In genomic region chr16:2603165-2604015, GRCh38 we compare ENCODE assay signal across 8 cellular contexts.
A peak's percentile ranks its signal among the peaks of the same experiment; 100 is the strongest.
DNase-seq lines count a peak whose midpoint lies in the region; TF ChIP-seq lines count a peak whose summit lies in the region.

No MANE protein-coding gene starts in this region.

- H3K9ac ChIP-seq in MM.1S (ENCODE audit: low read length), result peak overlapping the region; percentile 81
- H3K9ac ChIP-seq in neural progenitor cell, result peak overlapping the region; percentile 92

- peaks cover 25% of the 10 kb centered on the region for H3K79me2 ChIP-seq in DOHH2 (ENCODE audit: control insufficient read depth, low read length)
- peaks cover 23% of the 10 kb centered on the region for H3K79me2 ChIP-seq in MM.1S (ENCODE audit: low read length)
- H3K79me2 ChIP-seq in neural progenitor cell (ENCODE audit: low read depth), result peaks cover 35% of the 10 kb centered on the region

- H3K27me3 ChIP-seq in DOHH2 (ENCODE audit: control insufficient read depth, low read length), result no peaks in the 10 kb centered on the region
- H3K27me3 ChIP-seq in MM.1S (replicated peaks; ENCODE audit: insufficient read depth, low read length), result no peaks in the 10 kb centered on the region
- no peaks in the 10 kb centered on the region for H3K27me3 ChIP-seq in neural progenitor cell
- no peaks in the 10 kb centered on the region for H3K27me3 ChIP-seq in stomach

- peak overlapping the region; percentile 96 for H3K27ac Mint-ChIP-seq in neural progenitor cell

- H3K9me3 ChIP-seq in DOHH2 (ENCODE audit: control insufficient read depth, insufficient read depth, low read length) (no peaks in the 10 kb centered on the region), MM.1S (replicated peaks; ENCODE audit: insufficient read depth, low read length) (no peaks in the 10 kb centered on the region), neural progenitor cell (ENCODE audit: low read depth) (no peaks in the 10 kb centered on the region), stomach (no peaks in the 10 kb centered on the region)

- H3K4me2 ChIP-seq in DOHH2 (ENCODE audit: low read length) (peak overlapping the region; percentile 87), MM.1S (ENCODE audit: low read depth, low read length) (peak overlapping the region; percentile 68), neural progenitor cell (peak overlapping the region; percentile 85)

- H3K9me2 ChIP-seq in DOHH2 (replicated peaks; ENCODE audit: control insufficient read depth, low read length) (no peaks in the 10 kb centered on the region), MM.1S (replicated peaks; ENCODE audit: insufficient read depth, low read length) (no peaks in the 10 kb centered on the region)

- H3K4me3 Mint-ChIP-seq in neural progenitor cell, result peak overlapping the region; percentile 97

- no peak for TF ChIP-seq CTCF in DOHH2 (IDR thresholded peaks at IDR 0.05; ENCODE audit: low read depth, low read length, poor library complexity, severe bottlenecking)
- TF ChIP-seq CTCF in MM.1S (IDR thresholded peaks at IDR 0.05; ENCODE audit: low read length), result no peak
- TF ChIP-seq CTCF in neural progenitor cell (IDR thresholded peaks at IDR 0.05), result no peak
- TF ChIP-seq CTCF in stomach (IDR thresholded peaks at IDR 0.05), result peak in 1 of 7 experiments; percentile 21

- H3K27me3 Mint-ChIP-seq in neural progenitor cell (ENCODE audit: insufficient read depth, low read depth), result peaks cover 2% of the 10 kb centered on the region

- peaks cover 8% of the 10 kb centered on the region; the same call in 1 of the 2 replicates for H4K20me1 ChIP-seq in DOHH2 (ENCODE audit: control insufficient read depth, insufficient read depth, low read depth, low read length)
- no peaks in the 10 kb centered on the region for H4K20me1 ChIP-seq in MM.1S (ENCODE audit: insufficient read depth, low read length)
- H4K20me1 ChIP-seq in neural progenitor cell (ENCODE audit: low read depth), result no peaks in the 10 kb centered on the region

- peak in 2 of 4 donors; percentile 67 to 75 for TF ChIP-seq POLR2A in stomach (IDR thresholded peaks at IDR 0.05)

- H3K36me3 Mint-ChIP-seq in neural progenitor cell, result peaks cover 4% of the 10 kb centered on the region

- peaks cover 11% of the 10 kb centered on the region for H3K4me1 Mint-ChIP-seq in neural progenitor cell

- H3K4me3 ChIP-seq in DOHH2 (ENCODE audit: low read length) (peak overlapping the region; percentile 97), MM.1S (ENCODE audit: low read length) (peak overlapping the region; percentile 92), neural progenitor cell (peak overlapping the region; percentile 94), stomach (peak overlapping the region; percentile 81 to 94 (median 89))

- H2AFZ ChIP-seq in MM.1S (ENCODE audit: low read length), result peak overlapping the region; percentile 67
- peak overlapping the region; percentile 86 for H2AFZ ChIP-seq in neural progenitor cell (replicated peaks)

- peak; percentile 94 for DNase-seq in H4 (ENCODE audit: low spot score)
- peak; percentile 98 for DNase-seq in MM.1S
- peak; percentile 54 for DNase-seq in SIG-M5 (lab: John Stamatoyannopoulos, UW)
- peak; percentile 67 for DNase-seq in activated gamma-delta T cell treated with anti-CD3 and anti-CD28 coated beads, Interleukin-2, amount 50 U/mL, for 16 hours (ENCODE audit: low read depth)
- DNase-seq in foreskin melanocyte, result peak; percentile 93
- DNase-seq in neural progenitor cell (ENCODE audit: low spot score), result peak; percentile 97
- DNase-seq in stomach, result peak; percentile 95

- peaks cover 8% of the 10 kb centered on the region for H3F3A ChIP-seq in DOHH2 (ENCODE audit: control insufficient read depth, insufficient read depth)
- H3F3A ChIP-seq in MM.1S (ENCODE audit: insufficient read depth, low read length), result peaks cover 6% of the 10 kb centered on the region; the same call in 1 of the 2 replicates
- H3F3A ChIP-seq in neural progenitor cell (ENCODE audit: low read depth), result peaks cover 4% of the 10 kb centered on the region

- TF ChIP-seq EP300 in stomach (IDR thresholded peaks at IDR 0.05), result no peak

- H3K4me1 ChIP-seq in DOHH2 (ENCODE audit: control insufficient read depth, low read length), result peaks cover 17% of the 10 kb centered on the region
- H3K4me1 ChIP-seq in MM.1S (ENCODE audit: low read length), result peaks cover 4% of the 10 kb centered on the region; the same call in 1 of the 2 replicates
- no peaks in the 10 kb centered on the region for H3K4me1 ChIP-seq in neural progenitor cell
- H3K4me1 ChIP-seq in stomach, result peaks cover 0 to 35% (median 19%) of the 10 kb centered on the region in 4 donors

- H3K27ac ChIP-seq in DOHH2 (ENCODE audit: low read depth, low read length), result peak overlapping the region; percentile 9; the same call in 1 of the 2 replicates
- peak overlapping the region; percentile 53; the same call in 1 of the 2 replicates for H3K27ac ChIP-seq in MM.1S (ENCODE audit: low read length)
- peak overlapping the region; percentile 33 for H3K27ac ChIP-seq in neural progenitor cell
- H3K27ac ChIP-seq in stomach, result peak overlapping the region; percentile 77 to 86 (median 82)

- H3K36me3 ChIP-seq in DOHH2 (ENCODE audit: control insufficient read depth, low read length) (peaks cover 4% of the 10 kb centered on the region; the same call in 1 of the 2 replicates), MM.1S (replicated peaks; ENCODE audit: insufficient read depth, low read length) (no peaks in the 10 kb centered on the region), neural progenitor cell (no peaks in the 10 kb centered on the region), stomach (peaks cover 6 to 15% (median 12%) of the 10 kb centered on the region in 4 donors)

- no peaks in the 10 kb centered on the region for H3K9me3 Mint-ChIP-seq in neural progenitor cell

- WGBS in stomach, 5 donors, result 0 to 1% (median 1%) methylated on average over 18 to 58 of the region's 58 CpGs

- intact Hi-C loops in stomach (cut with DNase I; ENCODE audit: low total_unique reads), result no loop called here

Comparison
In these comparisons a context has a peak if more than half of its experiments do, and no peak if none do; other contexts are left out.
1. Peak in every context shown above with its lines: DNase-seq, H3K4me3 ChIP-seq and H3K27ac ChIP-seq.
2. H3K27ac ChIP-seq: peak in every context shown above with its lines; median percentile 82 in stomach; 53 in MM.1S; 33 in neural progenitor cell; 9 in DOHH2.